ENCODE assay signal across 9 cellular contexts in the genomic region with DNA sequence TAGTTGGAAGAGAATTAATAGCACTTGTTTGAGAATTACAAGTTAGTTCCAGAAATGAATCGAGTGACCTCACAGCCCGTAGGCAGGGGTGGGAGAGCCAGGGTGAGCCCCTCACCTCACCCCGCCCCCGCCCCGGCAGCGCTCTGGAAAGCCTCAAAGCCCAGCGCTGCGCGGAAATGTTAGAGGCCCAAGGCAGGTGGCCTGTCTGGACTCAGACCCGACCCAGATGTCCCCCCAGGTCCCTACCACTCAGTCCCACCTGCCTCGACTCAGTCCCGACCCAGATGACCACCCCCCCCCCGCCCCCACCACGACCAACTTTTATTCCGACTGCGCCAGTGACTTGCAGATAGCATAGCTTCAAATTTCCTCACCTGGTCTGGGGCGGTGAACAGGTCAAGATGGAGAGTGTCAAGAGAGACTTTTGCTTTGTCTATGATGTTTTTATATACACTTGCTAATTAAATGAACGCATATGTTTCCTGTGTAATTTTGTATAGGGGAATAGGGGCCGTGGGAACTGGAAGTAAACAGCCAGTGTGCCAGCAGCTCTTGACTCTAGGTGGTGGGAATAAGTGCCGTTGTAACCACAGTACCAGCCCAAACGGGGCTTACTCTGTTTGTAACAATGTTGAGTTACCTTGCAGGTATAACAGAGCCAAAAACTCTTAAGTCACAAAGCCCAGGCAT. TPM values are rescaled to one million over a fixed set of nuclear protein-coding genes. Genes with fewer than 3 reads are reported as not detected.
A peak's percentile ranks its signal among the peaks of the same experiment; 100 is the strongest.
DNase-seq lines count a peak whose midpoint lies in the region; ATAC-seq and TF ChIP-seq lines count a peak whose summit lies in the region.
"Had no signal": no experiment of that assay in that cellular context is flagged by ENCODE, and none has a peak within 500 bp of the region (broad histone marks: within the 10 kb centered on the region; RNA-seq: fewer than 3 reads in every experiment).

No MANE protein-coding gene starts in this region.

- TF ChIP-seq POLR2A in upper lobe of left lung (IDR thresholded peaks at IDR 0.05), result no peak

- no TSS peak for BruUV-seq in OCI-LY7 (replicated peaks; lab: Mats Ljungman, UMichigan)

- no peaks in the 10 kb centered on the region for H3K79me1 ChIP-seq in mesendoderm (ENCODE audit: low read length)

- TF ChIP-seq CTCF in choroid plexus epithelial cell (conservative IDR thresholded peaks at IDR 0.05; ENCODE audit: low read depth, low read length) (no peak), upper lobe of left lung (IDR thresholded peaks at IDR 0.05) (no peak), OCI-LY7 (conservative IDR thresholded peaks at IDR 0.05; ENCODE audit: low read length) (no peak)

- H3K36me3 Mint-ChIP-seq in activated T-cell treated with anti-CD3 and anti-CD28 coated beads, Interleukin-2, amount 50 U/mL, for 72 hours (ENCODE audit: insufficient read depth in 2 of 2), result peaks cover 0 to 1% of the 10 kb centered on the region in 2 donors

- H3K18ac ChIP-seq in mesendoderm (ENCODE audit: low read length), result peak overlapping the region; percentile 0

- peak overlapping the region; percentile 73 for H3K4me3 ChIP-seq in choroid plexus epithelial cell (ENCODE audit: low read depth, low read length)
- H3K4me3 ChIP-seq in mesendoderm (ENCODE audit: low read length), result no peak overlapping the region
- peak overlapping the region; percentile 71 to 80 (median 78) for H3K4me3 ChIP-seq in upper lobe of left lung
- H3K4me3 ChIP-seq in OCI-LY7 (ENCODE audit: low read depth, low read length, poor library complexity, severe bottlenecking), result no peak overlapping the region

- no CpG with 5 or more reads among the region's 21 CpGs for WGBS in mesendoderm (ENCODE audit: extremely low coverage, insufficient coverage, low lambda C conversion rate)
- 29 to 45% methylated on average over 15 to 21 of the region's 21 CpGs for WGBS in upper lobe of left lung, 2 donors

- peaks cover 36% of the 10 kb centered on the region for H3K27me3 Mint-ChIP-seq in activated T-cell treated with anti-CD3 and anti-CD28 coated beads, Interleukin-2, amount 50 U/mL, for 72 hours (ENCODE audit: low read depth)

- H3K23ac ChIP-seq in mesendoderm (ENCODE audit: low read length), result no peak overlapping the region

- no peak overlapping the region for H2AK5ac ChIP-seq in mesendoderm (ENCODE audit: low read length)

- H3K9me2 ChIP-seq in OCI-LY7 (ENCODE audit: insufficient read depth, low read length), result no peaks in the 10 kb centered on the region

- H3K36me3 ChIP-seq in mesendoderm (ENCODE audit: control insufficient read depth, insufficient read depth, low read length), result no peaks in the 10 kb centered on the region
- no peaks in the 10 kb centered on the region for H3K36me3 ChIP-seq in upper lobe of left lung
- no peaks in the 10 kb centered on the region for H3K36me3 ChIP-seq in OCI-LY7 (ENCODE audit: insufficient read depth, low read length)

- H3K4me3 Mint-ChIP-seq in activated T-cell treated with anti-CD3 and anti-CD28 coated beads, Interleukin-2, amount 50 U/mL, for 72 hours, result peak overlapping the region; percentile 64 to 81

- H3K79me2 ChIP-seq in mesendoderm (ENCODE audit: control insufficient read depth, insufficient read depth, low read length) (no peaks in the 10 kb centered on the region), OCI-LY7 (ENCODE audit: insufficient read depth, low read depth, low read length) (no peaks in the 10 kb centered on the region)

- CTCF ChIA-PET in OCI-LY7 (lab: Charles Lee; ENCODE audit: unreplicated experiment), result no interaction called here

- POLR2A ChIA-PET in OCI-LY7 (lab: Charles Lee), result no interaction called here

- no peak overlapping the region for H2BK5ac ChIP-seq in mesendoderm (ENCODE audit: low read length)

- no peak overlapping the region for H2AFZ ChIP-seq in OCI-LY7 (ENCODE audit: low read length)

- H3K27ac ChIP-seq in mesendoderm (ENCODE audit: low read depth, low read length) (no peak overlapping the region), upper lobe of left lung (peak overlapping the region; percentile 93 to 100 (median 96)), OCI-LY7 (ENCODE audit: low read depth, low read length, poor library complexity, severe bottlenecking) (no peak overlapping the region)
- H3K27ac ChIP-seq: HL-60 had no signal

- no peak overlapping the region for H4K5ac ChIP-seq in mesendoderm (ENCODE audit: low read length)

- H3K4me1 ChIP-seq in mesendoderm (ENCODE audit: control insufficient read depth, low read depth, low read length) (no peaks in the 10 kb centered on the region), upper lobe of left lung (peaks cover 27 to 46% (median 34%) of the 10 kb centered on the region in 4 donors), OCI-LY7 (ENCODE audit: insufficient read depth, low read length, poor library complexity, severe bottlenecking) (no peaks in the 10 kb centered on the region)

- H4K20me1 ChIP-seq in OCI-LY7 (ENCODE audit: insufficient read depth, low read length), result no peaks in the 10 kb centered on the region

- H3K9me3 ChIP-seq in upper lobe of left lung (no peaks in the 10 kb centered on the region), OCI-LY7 (ENCODE audit: low read length) (no peaks in the 10 kb centered on the region)

- H3K4me2 ChIP-seq in mesendoderm (ENCODE audit: low read length) (peak overlapping the region; percentile 80), OCI-LY7 (ENCODE audit: low read length) (no peak overlapping the region)

- intact Hi-C loops in OCI-LY7 (cut with micrococcal nuclease; ENCODE audit: unreplicated experiment), result no loop called here

- no peak overlapping the region for H4K8ac ChIP-seq in mesendoderm (ENCODE audit: low read depth, low read length)

- peak overlapping the region; percentile 74 for H3K9ac ChIP-seq in mesendoderm (ENCODE audit: low read length)

- no peak overlapping the region for H3K4ac ChIP-seq in mesendoderm (ENCODE audit: low read depth, low read length)

- H2BK15ac ChIP-seq in mesendoderm (replicated peaks; ENCODE audit: low read depth), result no peak overlapping the region

- H3K27me3 ChIP-seq in mesendoderm (ENCODE audit: insufficient read depth, low read length, poor library complexity) (peaks cover 2% of the 10 kb centered on the region), upper lobe of left lung (peaks cover 0 to 6% (median 0%) of the 10 kb centered on the region in 4 donors)

- TF ChIP-seq EP300 in upper lobe of left lung (IDR thresholded peaks at IDR 0.05), result no peak

- ATAC-seq in activated T-cell treated with anti-CD3 and anti-CD28 coated beads, Interleukin-2, amount 50 U/mL, for 72 hours (replicated peaks in 1 of 2), result no peak
- ATAC-seq in upper lobe of left lung (ENCODE audit: low FRiP score in 2 of 2), result no peak
- ATAC-seq in HG03571 (IDR thresholded peaks at IDR 0.05; ENCODE audit: unreplicated experiment), result no peak
- ATAC-seq in HG03521 (IDR thresholded peaks at IDR 0.05; ENCODE audit: unreplicated experiment), result no peak

- no peaks in the 10 kb centered on the region for H3K4me1 Mint-ChIP-seq in activated T-cell treated with anti-CD3 and anti-CD28 coated beads, Interleukin-2, amount 50 U/mL, for 72 hours (ENCODE audit: low read depth)

- H3K9me3 Mint-ChIP-seq in activated T-cell treated with anti-CD3 and anti-CD28 coated beads, Interleukin-2, amount 50 U/mL, for 72 hours, result no peaks in the 10 kb centered on the region

- H3K56ac ChIP-seq in mesendoderm (ENCODE audit: low read length), result peak overlapping the region; percentile 84

- no peak overlapping the region for H3K27ac Mint-ChIP-seq in activated T-cell treated with anti-CD3 and anti-CD28 coated beads, Interleukin-2, amount 50 U/mL, for 72 hours

- no peak overlapping the region for H2BK120ac ChIP-seq in mesendoderm (ENCODE audit: low read depth, low read length)

- no peak for DNase-seq in activated T-cell treated with anti-CD3 and anti-CD28 coated beads, Interleukin-2, amount 50 U/mL, for 72 hours
- DNase-seq in activated T-cell treated with anti-CD3 and anti-CD28 coated beads for 4 hours, result no peak
- no peak for DNase-seq in choroid plexus epithelial cell (ENCODE audit: low read depth)
- no peak for DNase-seq in mesendoderm
- no peak for DNase-seq in upper lobe of left lung
- no peak for DNase-seq in OCI-LY7 (ENCODE audit: low spot score)

RNA-seq across cellular contexts. Expression of gene PXDC1, which starts 1.2 kb away (rescaled TPM):
- 1 to 10 TPM in 1 of 2 donors, under 1 TPM in 1; 0.94 to 7.2 TPM for total RNA-seq in activated T-cell treated with anti-CD3 and anti-CD28 coated beads, Interleukin-2, amount 50 U/mL, for 72 hours
- 1.2 TPM for polyA plus RNA-seq in mesendoderm (2013, experiment 1 of 2)
- 1.3 TPM for polyA plus RNA-seq in mesendoderm (2013, experiment 2 of 2)
- total RNA-seq in upper lobe of left lung (100 to 1,000 TPM in 3 of 6 donors, 10 to 100 TPM in 3; 51.6 to 118 (median 95.3) TPM), OCI-LY7 (2022) (not detected in 2 replicates)
- total RNA-seq in OCI-LY7 (2014; rRNA removed; shearing (Covaris generic)), result not detected in 2 replicates

Comparison
In these comparisons a context has a peak if more than half of its experiments do, and no peak if none do; other contexts are left out.
1. H3K4me3 ChIP-seq: peak in choroid plexus epithelial cell (single experiment) and upper lobe of left lung (4 of 4); none in mesendoderm (single experiment) and OCI-LY7 (single experiment).
2. H3K27ac ChIP-seq: peak in upper lobe of left lung (4 of 4); none in mesendoderm (single experiment) and OCI-LY7 (single experiment).
3. RNA of gene PXDC1, which starts 1.2 kb away (total RNA-seq): 51.6 to 118 TPM in upper lobe of left lung; 0.94 to 7.2 TPM in activated T-cell treated with anti-CD3 and anti-CD28 coated beads, Interleukin-2, amount 50 U/mL, for 72 hours and not detected in OCI-LY7; every median in the first group is over 4 times any median in the second.